ENCODE assay signal across 1 cellular context in the genomic region with DNA sequence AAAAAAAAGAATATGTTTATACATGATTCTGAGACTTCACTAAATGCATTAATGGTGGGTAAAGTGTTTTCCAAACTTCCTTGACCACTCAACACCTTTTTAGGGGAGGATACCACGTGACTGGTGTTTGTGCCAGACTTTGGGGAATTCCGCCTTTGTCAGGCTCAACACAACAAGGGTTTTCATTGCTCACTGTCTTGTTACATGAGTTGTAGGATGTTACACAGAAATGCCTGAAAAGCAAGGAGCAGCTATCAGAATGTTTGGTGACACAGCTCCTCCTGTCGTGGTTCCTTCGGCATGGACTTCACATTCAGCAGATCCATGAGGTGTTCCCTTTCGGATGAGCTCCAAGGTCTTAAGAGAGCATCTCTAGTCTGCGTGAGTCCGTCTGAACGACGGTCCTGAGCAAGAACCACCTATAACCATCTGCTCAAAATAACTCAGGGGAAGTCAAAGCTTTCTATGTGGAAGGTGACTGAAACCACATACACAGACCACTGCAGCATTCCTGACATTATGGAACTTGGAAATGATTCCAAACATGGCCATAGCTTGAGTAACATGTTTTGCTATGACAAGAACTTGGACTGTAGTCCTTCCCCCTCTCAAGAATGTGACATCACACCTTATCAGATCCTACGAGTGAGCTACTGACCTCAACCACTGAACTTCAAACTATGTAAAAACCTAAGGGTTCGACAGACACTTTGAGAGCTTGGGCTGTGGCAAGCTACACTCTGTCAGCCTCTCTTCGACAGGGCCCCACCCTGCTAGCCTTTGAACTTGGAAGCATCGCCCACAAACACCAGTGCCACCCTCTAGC.
TF ChIP-seq lines count a peak whose summit lies in the region.

No MANE protein-coding gene starts in this region.

TF ChIP-seq in SK-N-SH, 30 proteins besides CTCF, POLR2A, EP300 and RAD21 (continued from another document):
- TF ChIP-seq RXRA (IDR thresholded peaks at IDR 0.05; ENCODE audit: borderline replicate concordance, low read depth) (peak; percentile 82; the same call in 1 of the 2 replicates), MXI1 (IDR thresholded peaks at IDR 0.05; ENCODE audit: low read depth, low read length) (no peak), CHD2 (IDR thresholded peaks at IDR 0.05; ENCODE audit: low read length, partially characterized antibody) (no peak), FOSL2 (IDR thresholded peaks at IDR 0.05; ENCODE audit: borderline replicate concordance, low read depth) (peak; percentile 63; the same call in 1 of the 2 replicates), MEF2A (IDR thresholded peaks at IDR 0.05; ENCODE audit: borderline replicate concordance, low read depth) (no peak), GATA2 (CRISPR knock-in tag; IDR thresholded peaks at IDR 0.05) (no peak), NFIC (IDR thresholded peaks at IDR 0.05; ENCODE audit: borderline replicate concordance) (peak; percentile 82), ELF1 (IDR thresholded peaks at IDR 0.05) (no peak), POLR2AphosphoS5 (IDR thresholded peaks at IDR 0.05; ENCODE audit: low read depth, low read length) (peak; percentile 23; the same call in 1 of the 2 replicates), RFX5 (IDR thresholded peaks at IDR 0.05; ENCODE audit: low read length) (no peak), FOXJ3 (CRISPR knock-in tag; IDR thresholded peaks at IDR 0.05) (no peak), JUND (IDR thresholded peaks at IDR 0.05) (peak; percentile 69), GABPA (IDR thresholded peaks at IDR 0.05; ENCODE audit: low read depth) (no peak), TEAD4 (IDR thresholded peaks at IDR 0.05; ENCODE audit: borderline replicate concordance, insufficient read depth) (peak; percentile 81; the same call in 1 of the 2 replicates), TCF12 (IDR thresholded peaks at IDR 0.05) (peak; percentile 87), EZH2phosphoT487 (IDR thresholded peaks at IDR 0.05; ENCODE audit: borderline replicate concordance, low read depth) (no peak), SMC3 (IDR thresholded peaks at IDR 0.05; ENCODE audit: low read depth, low read length) (no peak), RCOR1 (IDR thresholded peaks at IDR 0.05; ENCODE audit: low read length) (no peak)
- TF ChIP-seq, protein P1, sequence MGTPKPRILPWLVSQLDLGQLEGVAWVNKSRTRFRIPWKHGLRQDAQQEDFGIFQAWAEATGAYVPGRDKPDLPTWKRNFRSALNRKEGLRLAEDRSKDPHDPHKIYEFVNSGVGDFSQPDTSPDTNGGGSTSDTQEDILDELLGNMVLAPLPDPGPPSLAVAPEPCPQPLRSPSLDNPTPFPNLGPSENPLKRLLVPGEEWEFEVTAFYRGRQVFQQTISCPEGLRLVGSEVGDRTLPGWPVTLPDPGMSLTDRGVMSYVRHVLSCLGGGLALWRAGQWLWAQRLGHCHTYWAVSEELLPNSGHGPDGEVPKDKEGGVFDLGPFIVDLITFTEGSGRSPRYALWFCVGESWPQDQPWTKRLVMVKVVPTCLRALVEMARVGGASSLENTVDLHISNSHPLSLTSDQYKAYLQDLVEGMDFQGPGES (IDR thresholded peaks at IDR 0.05; ENCODE audit: low read depth, low read length): no peak
- TF ChIP-seq, protein P2, sequence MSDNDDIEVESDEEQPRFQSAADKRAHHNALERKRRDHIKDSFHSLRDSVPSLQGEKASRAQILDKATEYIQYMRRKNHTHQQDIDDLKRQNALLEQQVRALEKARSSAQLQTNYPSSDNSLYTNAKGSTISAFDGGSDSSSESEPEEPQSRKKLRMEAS (IDR thresholded peaks at IDR 0.05; ENCODE audit: low read depth): 0 out of 2 replicates have a peak, but pooled peaks have one; percentile 15
- TF ChIP-seq, protein P3, sequence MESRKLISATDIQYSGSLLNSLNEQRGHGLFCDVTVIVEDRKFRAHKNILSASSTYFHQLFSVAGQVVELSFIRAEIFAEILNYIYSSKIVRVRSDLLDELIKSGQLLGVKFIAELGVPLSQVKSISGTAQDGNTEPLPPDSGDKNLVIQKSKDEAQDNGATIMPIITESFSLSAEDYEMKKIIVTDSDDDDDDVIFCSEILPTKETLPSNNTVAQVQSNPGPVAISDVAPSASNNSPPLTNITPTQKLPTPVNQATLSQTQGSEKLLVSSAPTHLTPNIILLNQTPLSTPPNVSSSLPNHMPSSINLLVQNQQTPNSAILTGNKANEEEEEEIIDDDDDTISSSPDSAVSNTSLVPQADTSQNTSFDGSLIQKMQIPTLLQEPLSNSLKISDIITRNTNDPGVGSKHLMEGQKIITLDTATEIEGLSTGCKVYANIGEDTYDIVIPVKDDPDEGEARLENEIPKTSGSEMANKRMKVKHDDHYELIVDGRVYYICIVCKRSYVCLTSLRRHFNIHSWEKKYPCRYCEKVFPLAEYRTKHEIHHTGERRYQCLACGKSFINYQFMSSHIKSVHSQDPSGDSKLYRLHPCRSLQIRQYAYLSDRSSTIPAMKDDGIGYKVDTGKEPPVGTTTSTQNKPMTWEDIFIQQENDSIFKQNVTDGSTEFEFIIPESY (IDR thresholded peaks at IDR 0.05; ENCODE audit: borderline replicate concordance, low read depth): no peak
